In genomic region chr16:85449195-85449884, GRCh38 we compare ENCODE assay signal across 11 cellular contexts.
DNase-seq lines count a peak whose midpoint lies in the region; ATAC-seq and TF ChIP-seq lines count a peak whose summit lies in the region.
"Had no signal": no experiment of that assay in that cellular context is flagged by ENCODE, and none has a peak within 500 bp of the region (broad histone marks: within the 10 kb centered on the region; RNA-seq: fewer than 3 reads in every experiment).

No MANE protein-coding gene starts in this region.

- TF ChIP-seq POLR2A in vagina (IDR thresholded peaks at IDR 0.05), result no peak

- H3K9me3 ChIP-seq in Caco-2 (no peaks in the 10 kb centered on the region), MM.1S (replicated peaks; ENCODE audit: insufficient read depth, low read length) (no peaks in the 10 kb centered on the region), vagina (no peaks in the 10 kb centered on the region)
- H3K9me3 ChIP-seq: heart left ventricle, left ventricle myocardium inferior had no signal

- H3K36me3 ChIP-seq in Caco-2 (ENCODE audit: control insufficient read depth, insufficient read depth, low read length) (no peaks in the 10 kb centered on the region), MM.1S (replicated peaks; ENCODE audit: insufficient read depth, low read length) (no peaks in the 10 kb centered on the region), vagina (no peaks in the 10 kb centered on the region)
- H3K36me3 ChIP-seq: heart left ventricle, left ventricle myocardium inferior had no signal

- H3K4me1 Mint-ChIP-seq in Caco-2 (ENCODE audit: low read depth, unreplicated experiment) (peaks cover 10% of the 10 kb centered on the region), progenitor cell of endocrine pancreas (ENCODE audit: low read depth) (peaks cover 46% of the 10 kb centered on the region)
- H3K4me1 Mint-ChIP-seq in central memory CD8-positive, alpha-beta T cell, result peaks cover 21% of the 10 kb centered on the region

- H2AFZ ChIP-seq in MM.1S (ENCODE audit: low read length), result no peak overlapping the region
- H2AFZ ChIP-seq: PC-9 had no signal

- intact Hi-C loops in Caco-2 (cut with micrococcal nuclease; ENCODE audit: unreplicated experiment), result loop anchor here (1.0 to 5.0 kb wide), 2 partner anchors 66 to 303 kb away; partner anchors contain the start of gene C16orf74
- intact Hi-C loops in vagina (cut with DNase I), result no loop called here
- intact Hi-C loops in left colon (cut with DNase I, micrococcal nuclease), result no loop called here

- H3K4me3 Mint-ChIP-seq in Caco-2 (ENCODE audit: unreplicated experiment) (peak overlapping the region; percentile 57), progenitor cell of endocrine pancreas (ENCODE audit: low read depth) (no peak overlapping the region)
- H3K4me3 Mint-ChIP-seq in central memory CD8-positive, alpha-beta T cell, result peak overlapping the region; percentile 59

- no peaks in the 10 kb centered on the region for H3K79me2 ChIP-seq in MM.1S (ENCODE audit: low read length)

- peaks cover 18% of the 10 kb centered on the region for H3F3A ChIP-seq in MM.1S (ENCODE audit: insufficient read depth, low read length)

- H3K4me3 ChIP-seq in Caco-2 (ENCODE audit: low read depth, low read length), result no peak overlapping the region
- H3K4me3 ChIP-seq in MM.1S (ENCODE audit: low read length), result no peak overlapping the region
- no peak overlapping the region for H3K4me3 ChIP-seq in vagina
- H3K4me3 ChIP-seq: heart left ventricle, left ventricle myocardium inferior, PC-9 had no signal

- no peak for TF ChIP-seq CTCF in Caco-2 (IDR thresholded peaks at IDR 0.05; ENCODE audit: insufficient read depth in 1 of 2, low read depth in 1 of 2, low read length in 1 of 2, severe bottlenecking in 1 of 2, unreplicated experiment in 1 of 2)
- no peak for TF ChIP-seq CTCF in MM.1S (IDR thresholded peaks at IDR 0.05; ENCODE audit: low read length)
- TF ChIP-seq CTCF in progenitor cell of endocrine pancreas (IDR thresholded peaks at IDR 0.05; ENCODE audit: unreplicated experiment), result peak; percentile 10
- TF ChIP-seq CTCF in vagina (IDR thresholded peaks at IDR 0.05), result no peak

- no peaks in the 10 kb centered on the region for H4K20me1 ChIP-seq in MM.1S (ENCODE audit: insufficient read depth, low read length)

- H3K36me3 Mint-ChIP-seq in Caco-2 (ENCODE audit: insufficient read depth, unreplicated experiment) (no peaks in the 10 kb centered on the region), progenitor cell of endocrine pancreas (ENCODE audit: insufficient read depth) (no peaks in the 10 kb centered on the region)
- peaks cover 2% of the 10 kb centered on the region for H3K36me3 Mint-ChIP-seq in central memory CD8-positive, alpha-beta T cell (ENCODE audit: insufficient read depth)

- H3K9me3 Mint-ChIP-seq in Caco-2 (ENCODE audit: unreplicated experiment), result no peaks in the 10 kb centered on the region
- no peaks in the 10 kb centered on the region for H3K9me3 Mint-ChIP-seq in central memory CD8-positive, alpha-beta T cell
- H3K9me3 Mint-ChIP-seq in progenitor cell of endocrine pancreas (ENCODE audit: low read depth), result no peaks in the 10 kb centered on the region

- H3K27ac ChIP-seq in MM.1S (ENCODE audit: low read length), result peak overlapping the region; percentile 59; the same call in 1 of the 2 replicates
- no peak overlapping the region for H3K27ac ChIP-seq in vagina
- H3K27ac ChIP-seq: left ventricle myocardium inferior, PC-9 had no signal

- DNase-seq in Caco-2, result no peak
- no peak for DNase-seq in MM.1S
- no peak for DNase-seq in central memory CD8-positive, alpha-beta T cell (ENCODE audit: low spot score in 2 of 2)
- no peak for DNase-seq in progenitor cell of endocrine pancreas (ENCODE audit: low spot score, unreplicated experiment)
- no peak for DNase-seq in vagina (ENCODE audit: extremely low spot score in 2 of 2)
- DNase-seq in HuH-7 (ENCODE audit: low spot score), result no peak
- DNase-seq in left colon, result no peak
- DNase-seq: activated CD8-positive, alpha-beta memory T cell treated with anti-CD3 and anti-CD28 coated beads, Interleukin-2, amount 50 U/mL, for 48 hours; heart left ventricle; left ventricle myocardium inferior; PC-9 had no signal

- H3K4me2 ChIP-seq in MM.1S (ENCODE audit: low read depth, low read length), result peak overlapping the region; percentile 45; the same call in 1 of the 2 replicates
- H3K4me2 ChIP-seq: PC-9 had no signal

- H3K27me3 Mint-ChIP-seq in Caco-2 (ENCODE audit: insufficient read depth, unreplicated experiment) (no peaks in the 10 kb centered on the region), progenitor cell of endocrine pancreas (no peaks in the 10 kb centered on the region)
- no peaks in the 10 kb centered on the region for H3K27me3 Mint-ChIP-seq in central memory CD8-positive, alpha-beta T cell

- peaks cover 41% of the 10 kb centered on the region for H3K4me1 ChIP-seq in Caco-2
- peaks cover 20% of the 10 kb centered on the region for H3K4me1 ChIP-seq in MM.1S (ENCODE audit: low read length)
- peaks cover 26% of the 10 kb centered on the region for H3K4me1 ChIP-seq in vagina

- H3K27me3 ChIP-seq in Caco-2 (replicated peaks; ENCODE audit: control insufficient read depth, insufficient read depth, low read length), result no peaks in the 10 kb centered on the region
- no peaks in the 10 kb centered on the region; the same call in 1 of the 2 replicates for H3K27me3 ChIP-seq in MM.1S (replicated peaks; ENCODE audit: insufficient read depth, low read length)
- no peaks in the 10 kb centered on the region for H3K27me3 ChIP-seq in vagina

- BruUV-seq in Caco-2 (replicated peaks; lab: Mats Ljungman, UMichigan), result TSS peak; percentile 78

- peak overlapping the region; percentile 77 for H3K27ac Mint-ChIP-seq in Caco-2 (ENCODE audit: unreplicated experiment)
- no peak overlapping the region for H3K27ac Mint-ChIP-seq in central memory CD8-positive, alpha-beta T cell (ENCODE audit: low read depth)
- H3K27ac Mint-ChIP-seq in progenitor cell of endocrine pancreas, result peak overlapping the region; percentile 95

- H3K9me2 ChIP-seq in MM.1S (replicated peaks; ENCODE audit: insufficient read depth, low read length), result no peaks in the 10 kb centered on the region

- H3K9ac ChIP-seq in MM.1S (ENCODE audit: low read length), result no peak overlapping the region

- CTCF ChIA-PET in Caco-2 (lab: Charles Lee), result interaction anchor here (0.5 to 3.3 kb wide), 13 partner anchors 12 to 334 kb away, joined by 3 to 18 read pairs (median 5); no protein-coding TSS in a partner anchor

- POLR2A ChIA-PET in Caco-2 (lab: Charles Lee), result interaction anchor here (0.9 to 2.3 kb wide), 2 partner anchors 12 kb away, joined by 4 to 21 read pairs; no protein-coding TSS in a partner anchor

- peak; percentile 11 for ATAC-seq in central memory CD8-positive, alpha-beta T cell (replicated peaks; ENCODE audit: extremely low read depth, poor library complexity, severe bottlenecking)
- no peak for ATAC-seq in left colon
- ATAC-seq: heart left ventricle had no signal
